Comparison of ENCODE assay signal across 19 cellular contexts in genomic region chr20:62226707-62227590, GRCh38. TPM values are rescaled to one million over a fixed set of nuclear protein-coding genes. Genes with fewer than 3 reads are reported as not detected.
DNase-seq lines count a peak whose midpoint lies in the region; ATAC-seq, FAIRE-seq and TF ChIP-seq lines count a peak whose summit lies in the region.
"Had no signal": no experiment of that assay in that cellular context is flagged by ENCODE, and none has a peak within 500 bp of the region (broad histone marks: within the 10 kb centered on the region; RNA-seq: fewer than 3 reads in every experiment).

No MANE protein-coding gene starts in this region.

- TF ChIP-seq POLR2A in A549 (IDR thresholded peaks at IDR 0.05; ENCODE audit: low read length), result no peak
- no peak for TF ChIP-seq POLR2A in body of pancreas (IDR thresholded peaks at IDR 0.05)

- H3K4me1 Mint-ChIP-seq in GM23338 (peaks cover 11% of the 10 kb centered on the region), neural progenitor cell (peaks cover 2% of the 10 kb centered on the region)

- CTCF ChIA-PET in A549 (lab: Yijun Ruan, JAX), result interaction anchor here (0.7 to 2.1 kb wide), 3 partner anchors 9 to 33 kb away, joined by 3 to 6 read pairs (median 3); no protein-coding TSS in a partner anchor

- H4K20me1 ChIP-seq in GM23338 (replicated peaks; ENCODE audit: insufficient read depth) (no peaks in the 10 kb centered on the region), neural progenitor cell (ENCODE audit: low read depth) (peaks cover under 1% of the 10 kb centered on the region), Karpas-422 (ENCODE audit: insufficient read depth, low read depth, low read length) (no peaks in the 10 kb centered on the region; the same call in 1 of the 2 replicates)

- H3K27me3 Mint-ChIP-seq in GM23338 (ENCODE audit: insufficient read depth, low read depth, poor library complexity) (peaks cover 3% of the 10 kb centered on the region), neural progenitor cell (ENCODE audit: insufficient read depth, low read depth) (peaks cover 13% of the 10 kb centered on the region)

- H3K4me3 ChIP-seq in A549 (no peak overlapping the region), GM23338 (no peak overlapping the region), body of pancreas (no peak overlapping the region), neural progenitor cell (no peak overlapping the region), Karpas-422 (ENCODE audit: low read length) (no peak overlapping the region)
- H3K4me3 ChIP-seq: HAP-1 had no signal

- no peaks in the 10 kb centered on the region for H3K79me2 ChIP-seq in GM23338 (replicated peaks; ENCODE audit: insufficient read depth)
- no peaks in the 10 kb centered on the region for H3K79me2 ChIP-seq in neural progenitor cell (ENCODE audit: low read depth)
- no peaks in the 10 kb centered on the region for H3K79me2 ChIP-seq in Karpas-422 (ENCODE audit: low read length)

- H3K9me3 Mint-ChIP-seq in GM23338, result no peaks in the 10 kb centered on the region
- no peaks in the 10 kb centered on the region for H3K9me3 Mint-ChIP-seq in neural progenitor cell

- ATAC-seq in A549 (peak in 1 of 2 experiments; percentile 29; a peak in 2 of 6 replicates), GM23338 (no peak), body of pancreas (no peak), foreskin keratinocyte (peak; percentile 30)

- no peaks in the 10 kb centered on the region for H3K9me3 ChIP-seq in A549
- H3K9me3 ChIP-seq in body of pancreas, result no peaks in the 10 kb centered on the region
- H3K9me3 ChIP-seq in neural progenitor cell (ENCODE audit: low read depth), result no peaks in the 10 kb centered on the region
- H3K9me3 ChIP-seq in Karpas-422 (ENCODE audit: low read length), result no peaks in the 10 kb centered on the region
- H3K9me3 ChIP-seq: HAP-1, SK-N-SH had no signal

- TF ChIP-seq CTCF in A549 (IDR thresholded peaks at IDR 0.05), result no peak
- TF ChIP-seq CTCF in GM23338 (conservative IDR thresholded peaks at IDR 0.05; ENCODE audit: low read depth in 2 of 2), result no peak
- TF ChIP-seq CTCF in body of pancreas (IDR thresholded peaks at IDR 0.05), result no peak
- peak; percentile 24 for TF ChIP-seq CTCF in foreskin keratinocyte (conservative IDR thresholded peaks at IDR 0.05)
- no peak for TF ChIP-seq CTCF in neural progenitor cell (IDR thresholded peaks at IDR 0.05)

- no peaks in the 10 kb centered on the region; the same call in 2 of the 3 replicates for H3K36me3 Mint-ChIP-seq in GM23338 (ENCODE audit: low read depth)
- H3K36me3 Mint-ChIP-seq in neural progenitor cell, result no peaks in the 10 kb centered on the region
- H3K36me3 Mint-ChIP-seq: IgD-negative memory B cell had no signal

- POLR2A ChIA-PET in A549 (lab: Yijun Ruan, JAX), result no interaction called here

- peaks cover 4% of the 10 kb centered on the region; the same call in 1 of the 2 replicates for H3K27me3 ChIP-seq in GM23338 (ENCODE audit: insufficient read depth)
- no peaks in the 10 kb centered on the region for H3K27me3 ChIP-seq in body of pancreas
- H3K27me3 ChIP-seq in foreskin keratinocyte, result peaks cover 63% of the 10 kb centered on the region
- peaks cover 44% of the 10 kb centered on the region for H3K27me3 ChIP-seq in neural progenitor cell
- H3K27me3 ChIP-seq in Karpas-422 (ENCODE audit: low read length), result no peaks in the 10 kb centered on the region

- H3K27ac Mint-ChIP-seq in GM23338, result peak overlapping the region; percentile 43; the same call in 1 of the 2 replicates
- H3K27ac Mint-ChIP-seq in neural progenitor cell, result no peak overlapping the region
- H3K27ac Mint-ChIP-seq: IgD-negative memory B cell had no signal

- intact Hi-C loops in body of pancreas (cut with DNase I), result no loop called here

- FAIRE-seq in A549 (lab: Jason Lieb, UNC), result no peak
- FAIRE-seq: G401.6 had no signal

- no peaks in the 10 kb centered on the region for H3F3A ChIP-seq in GM23338 (replicated peaks; ENCODE audit: low read depth)
- peaks cover 8% of the 10 kb centered on the region for H3F3A ChIP-seq in neural progenitor cell (ENCODE audit: low read depth)

- TF ChIP-seq EP300 in A549 (IDR thresholded peaks at IDR 0.05), result no peak

- DNase-seq in A549 (ENCODE audit: low read depth in 1 of 2, low spot score in 1 of 2) (no peak), GM23338 (ENCODE audit: low spot score) (no peak), body of pancreas (no peak), foreskin keratinocyte (no peak), epidermal melanocyte (ENCODE audit: insufficient read length, low spot score) (no peak), neural progenitor cell (ENCODE audit: low spot score) (no peak), Karpas-422 (no peak)
- DNase-seq in activated CD4-positive, alpha-beta T cell treated with anti-CD3 and anti-CD28 coated beads for 4 hours, result no peak
- DNase-seq: DMS 273 treated with DMSO at 0.1 percent for 48 hours, DND-41, NCI-H1092 treated with DMSO at 0.1 percent for 48 hours, NCI-H2081 treated with DMSO at 0.1 percent for 48 hours, NCI-H446 treated with DMSO at 0.1 percent for 48 hours had no signal

- TF ChIP-seq RAD21 in A549 (conservative IDR thresholded peaks at IDR 0.05 in 1 of 2, IDR thresholded peaks at IDR 0.05 in 1 of 2), result no peak

- H3K4me3 Mint-ChIP-seq in GM23338 (no peak overlapping the region; the same call in 2 of the 3 replicates), neural progenitor cell (no peak overlapping the region)
- H3K4me3 Mint-ChIP-seq: IgD-negative memory B cell had no signal

- H3K36me3 ChIP-seq in GM23338 (ENCODE audit: insufficient read depth) (no peaks in the 10 kb centered on the region), body of pancreas (replicated peaks in 1 of 2; ENCODE audit: insufficient read depth in 1 of 2, low read depth in 2 of 2) (no peaks in the 10 kb centered on the region), neural progenitor cell (no peaks in the 10 kb centered on the region), Karpas-422 (ENCODE audit: insufficient read depth, low read length) (no peaks in the 10 kb centered on the region)
- H3K36me3 ChIP-seq: HAP-1 had no signal

- H3K9me2 ChIP-seq in GM23338 (ENCODE audit: insufficient read depth) (no peaks in the 10 kb centered on the region), Karpas-422 (replicated peaks; ENCODE audit: insufficient read depth, low read length) (no peaks in the 10 kb centered on the region)
- H3K9me2 ChIP-seq: SK-N-SH had no signal

- H2AFZ ChIP-seq in GM23338 (no peak overlapping the region; the same call in 1 of the 2 replicates), neural progenitor cell (replicated peaks) (no peak overlapping the region), Karpas-422 (ENCODE audit: low read length) (no peak overlapping the region)

- H3K9ac ChIP-seq in neural progenitor cell (no peak overlapping the region), Karpas-422 (ENCODE audit: low read length) (no peak overlapping the region)
- H3K9ac ChIP-seq: SK-N-SH had no signal

- H3K27ac ChIP-seq in A549, result no peak overlapping the region
- no peak overlapping the region for H3K27ac ChIP-seq in GM23338 (ENCODE audit: low read depth)
- H3K27ac ChIP-seq in body of pancreas, result peak overlapping the region; percentile 1 to 63 (median 51)
- H3K27ac ChIP-seq in foreskin keratinocyte, result no peak overlapping the region
- no peak overlapping the region for H3K27ac ChIP-seq in neural progenitor cell
- no peak overlapping the region for H3K27ac ChIP-seq in Karpas-422 (ENCODE audit: low read length)

- H3K4me2 ChIP-seq in A549 (no peak overlapping the region), GM23338 (no peak overlapping the region), neural progenitor cell (no peak overlapping the region), Karpas-422 (ENCODE audit: low read depth, low read length, poor library complexity, severe bottlenecking) (no peak overlapping the region)
- H3K4me2 ChIP-seq: SK-N-SH had no signal

- no peaks in the 10 kb centered on the region for H3K4me1 ChIP-seq in A549
- no peaks in the 10 kb centered on the region for H3K4me1 ChIP-seq in GM23338 (ENCODE audit: insufficient read depth)
- H3K4me1 ChIP-seq in body of pancreas, result peaks cover 14% of the 10 kb centered on the region
- no peaks in the 10 kb centered on the region for H3K4me1 ChIP-seq in foreskin keratinocyte
- H3K4me1 ChIP-seq in neural progenitor cell, result peaks cover 5% of the 10 kb centered on the region
- H3K4me1 ChIP-seq in Karpas-422 (ENCODE audit: low read length), result peaks cover 7% of the 10 kb centered on the region; the same call in 1 of the 2 replicates
- H3K4me1 ChIP-seq: HAP-1 had no signal

- WGBS in A549 (ENCODE audit: missing lambda C conversion rate), result 37% methylated on average over 22 of the region's 24 CpGs
- 76 to 88% methylated on average over 18 to 24 of the region's 24 CpGs for WGBS in body of pancreas, 2 donors

RNA-seq across cellular contexts. Expression of gene HRH3, which starts 6.9 kb away (rescaled TPM):
- polyA plus RNA-seq in A549 (2011; rRNA removed), result not detected in 2 replicates
- polyA plus RNA-seq in A549 (2012; cell fraction: cytosol; rRNA removed), result not detected in 2 replicates
- not detected in 2 replicates for polyA plus RNA-seq in A549 (2012; cell fraction: nucleus; rRNA removed)
- polyA plus RNA-seq in A549 (2017; fragmentation: RNase III; extraction: RNeasy Plus Mini Kit Qiagen cat#74134 plus additional on column Dnase treatment), result not detected in 3 replicates
- not detected in 2 replicates for polyA minus RNA-seq in A549 (2011; rRNA and poly(A)+ RNA removed)
- total RNA-seq in GM23338 (2014; rRNA removed; shearing (Covaris generic)), result 2.9 and 5.2 TPM in 2 replicates
- polyA plus RNA-seq in GM23338 (2016; fragmentation: Nextera tagmentation; extraction: Ambion mirVana), result 1.5 and 2.0 TPM in 2 replicates
- total RNA-seq in body of pancreas, result under 1 TPM in 1 of 2 donors, not detected in 1; 0.33 TPM
- total RNA-seq in foreskin keratinocyte, result not detected in 2 replicates
- polyA plus RNA-seq in foreskin keratinocyte, result not detected in 2 replicates
- 0.09 and 1.7 TPM in 2 replicates for total RNA-seq in neural progenitor cell (ENCODE audit: low replicate concordance)
- total RNA-seq in Karpas-422 (2014; rRNA removed; shearing (Covaris generic); ENCODE audit: low replicate concordance), result not detected in 2 replicates
- total RNA-seq: LHCN-M2, OCI-LY7 had no signal
- polyA plus RNA-seq: IgD-negative memory B cell had no signal

RNA-seq across cellular contexts. Expression of gene OSBPL2, which starts 11.4 kb away (rescaled TPM):
- polyA plus RNA-seq in A549 (2011; rRNA removed) (12.8 and 14.8 TPM in 2 replicates), A549 (2017; fragmentation: RNase III; extraction: RNeasy Plus Mini Kit Qiagen cat#74134 plus additional on column Dnase treatment) (13.7 to 15.3 TPM (median 14.6 TPM) in 3 replicates), GM23338 (2016; fragmentation: Nextera tagmentation; extraction: Ambion mirVana) (16.6 and 19.4 TPM in 2 replicates), foreskin keratinocyte (13.0 and 13.2 TPM in 2 replicates)
- 10.0 and 10.9 TPM in 2 replicates for polyA plus RNA-seq in A549 (2012; cell fraction: cytosol; rRNA removed)
- polyA plus RNA-seq in A549 (2012; cell fraction: nucleus; rRNA removed), result 14.7 and 21.9 TPM in 2 replicates
- polyA minus RNA-seq in A549 (2011; rRNA and poly(A)+ RNA removed), result 20.7 and 22.4 TPM in 2 replicates
- 24.2 and 31.2 TPM in 2 replicates for total RNA-seq in GM23338 (2014; rRNA removed; shearing (Covaris generic))
- total RNA-seq in body of pancreas (10 to 100 TPM; 54.5 to 71.9 TPM), foreskin keratinocyte (21.8 and 26.2 TPM in 2 replicates), neural progenitor cell (ENCODE audit: low replicate concordance) (28.4 and 35.7 TPM in 2 replicates)
- total RNA-seq in Karpas-422 (2014; rRNA removed; shearing (Covaris generic); ENCODE audit: low replicate concordance), result 19.1 and 22.6 TPM in 2 replicates

RNA-seq across cellular contexts. Expression of gene MTG2, which starts 44.1 kb away (rescaled TPM):
- 21.8 and 21.9 TPM in 2 replicates for polyA plus RNA-seq in A549 (2011; rRNA removed)
- 31.9 and 32.0 TPM in 2 replicates for polyA plus RNA-seq in A549 (2012; cell fraction: cytosol; rRNA removed)
- 44.3 and 54.0 TPM in 2 replicates for polyA plus RNA-seq in A549 (2012; cell fraction: nucleus; rRNA removed)
- 25.3 to 28.7 TPM (median 25.7 TPM) in 3 replicates for polyA plus RNA-seq in A549 (2017; fragmentation: RNase III; extraction: RNeasy Plus Mini Kit Qiagen cat#74134 plus additional on column Dnase treatment)
- polyA minus RNA-seq in A549 (2011; rRNA and poly(A)+ RNA removed), result 14.9 and 17.7 TPM in 2 replicates
- total RNA-seq in GM23338 (2014; rRNA removed; shearing (Covaris generic)), result 11.3 and 13.6 TPM in 2 replicates
- polyA plus RNA-seq in GM23338 (2016; fragmentation: Nextera tagmentation; extraction: Ambion mirVana), result 11.7 and 15.4 TPM in 2 replicates
- 10 to 100 TPM in 1 of 2 donors, 1 to 10 TPM in 1; 8.8 to 16.5 TPM for total RNA-seq in body of pancreas
- 29.3 and 35.0 TPM in 2 replicates for total RNA-seq in foreskin keratinocyte
- 35.1 and 46.1 TPM in 2 replicates for polyA plus RNA-seq in foreskin keratinocyte
- 16.2 and 19.2 TPM in 2 replicates for total RNA-seq in neural progenitor cell (ENCODE audit: low replicate concordance)
- total RNA-seq in Karpas-422 (2014; rRNA removed; shearing (Covaris generic); ENCODE audit: low replicate concordance), result 20.2 and 31.5 TPM in 2 replicates

Comparison
In these comparisons a context has a peak if more than half of its experiments do, and no peak if none do; other contexts are left out.
1. H3K27ac ChIP-seq: peak in body of pancreas (4 of 4); none in A549 (0 of 2), GM23338 (single experiment), foreskin keratinocyte (single experiment), neural progenitor cell (single experiment) and Karpas-422 (single experiment).